In the genomic region with DNA sequence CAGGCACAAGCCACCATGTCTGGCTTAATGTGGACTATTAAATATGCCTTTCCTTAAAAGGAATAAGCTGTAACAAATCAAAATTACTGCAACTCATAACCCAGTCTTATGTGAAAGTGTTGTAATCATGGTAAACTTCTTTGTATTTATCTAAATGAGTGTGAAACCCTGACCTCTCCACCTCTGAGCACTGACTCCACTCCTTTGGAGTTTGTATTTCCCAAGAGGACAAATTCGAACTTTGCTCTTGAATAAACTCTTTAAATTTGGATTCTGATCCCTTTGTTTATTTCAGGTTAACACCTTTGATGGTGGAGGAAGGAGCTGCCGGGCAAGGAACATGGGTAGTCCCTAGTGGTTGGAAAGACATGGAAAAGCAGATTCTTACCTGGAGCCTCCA, we compare ENCODE assay signal across 20 cellular contexts. TPM values are rescaled to one million over a fixed set of nuclear protein-coding genes. Genes with fewer than 3 reads are reported as not detected.
A peak's percentile ranks its signal among the peaks of the same experiment; 100 is the strongest.
DNase-seq lines count a peak whose midpoint lies in the region; ATAC-seq, FAIRE-seq and TF ChIP-seq lines count a peak whose summit lies in the region.
"Had no signal": no experiment of that assay in that cellular context is flagged by ENCODE, and none has a peak within 500 bp of the region (broad histone marks: within the 10 kb centered on the region; RNA-seq: fewer than 3 reads in every experiment).

No MANE protein-coding gene starts in this region.

- H3K4me2 ChIP-seq in A549 (peak overlapping the region; percentile 68), IMR-90 (ENCODE audit: low read depth, low read length) (0 out of 2 replicates have a peak overlapping the region, but pooled peaks have one; percentile 30)
- H3K4me2 ChIP-seq: BLaER1, SK-N-SH had no signal

- TF ChIP-seq CTCF in A549 (IDR thresholded peaks at IDR 0.05) (no peak), IMR-90 (conservative IDR thresholded peaks at IDR 0.05; ENCODE audit: low read depth, low read length) (no peak), choroid plexus epithelial cell (conservative IDR thresholded peaks at IDR 0.05; ENCODE audit: low read depth, low read length) (no peak), liver (IDR thresholded peaks at IDR 0.05; ENCODE audit: low read depth, low read length, missing input control) (no peak), sigmoid colon (IDR thresholded peaks at IDR 0.05) (no peak)

- TF ChIP-seq POLR2A in A549 (IDR thresholded peaks at IDR 0.05; ENCODE audit: low read length), result no peak
- no peak for TF ChIP-seq POLR2A in IMR-90 (IDR thresholded peaks at IDR 0.05; ENCODE audit: low read depth, low read length)
- TF ChIP-seq POLR2A in sigmoid colon (IDR thresholded peaks at IDR 0.05), result no peak

- no peak overlapping the region for H2AFZ ChIP-seq in IMR-90 (replicated peaks; ENCODE audit: low read length, poor library complexity)

- H2BK20ac ChIP-seq in IMR-90 (ENCODE audit: low read depth, low read length), result peak overlapping the region; percentile 39; the same call in 1 of the 2 replicates

- CTCF ChIA-PET in A549 (lab: Yijun Ruan, JAX) (interaction anchor here (1.0 kb wide), 1 partner anchor 10 kb away, joined by 3 read pairs; no protein-coding TSS in a partner anchor), IMR-90 (lab: Yijun Ruan, JAX) (no interaction called here)

- H3K14ac ChIP-seq in IMR-90 (replicated peaks; ENCODE audit: low read depth, low read length), result no peak overlapping the region

- H4K20me1 ChIP-seq in IMR-90 (ENCODE audit: insufficient read depth, low read length), result no peaks in the 10 kb centered on the region
- H4K20me1 ChIP-seq: BLaER1 had no signal

- intact Hi-C loops in IMR-90 (cut with micrococcal nuclease) (no loop called here), sigmoid colon (cut with DNase I) (no loop called here)

- H3K36me3 ChIP-seq in IMR-90 (ENCODE audit: control insufficient read depth, insufficient read depth, low read length) (no peaks in the 10 kb centered on the region), liver (ENCODE audit: control insufficient read depth in 4 of 4, insufficient read depth in 3 of 4, low read depth in 1 of 4, low read length in 3 of 4) (no peaks in the 10 kb centered on the region), HAP-1 (replicated peaks) (no peaks in the 10 kb centered on the region), sigmoid colon (no peaks in the 10 kb centered on the region)
- H3K36me3 ChIP-seq: BLaER1, Peyer's patch had no signal

- no peak for ATAC-seq in A549
- ATAC-seq in IMR-90 (ENCODE audit: low read depth), result peak; percentile 46
- ATAC-seq: CD8-positive, alpha-beta T cell had no signal

- 12% methylated on average over 2 of the region's 2 CpGs for WGBS in A549 (ENCODE audit: missing lambda C conversion rate)
- WGBS in IMR-90 (ENCODE audit: extremely low coverage in 2 of 2, insufficient read length in 1 of 2), 2 experiments, result no CpG with 5 or more reads among the region's 2 CpGs
- 27% methylated on average over 2 of the region's 2 CpGs for WGBS in liver
- 11 to 58% methylated on average over 2 of the region's 2 CpGs for WGBS in sigmoid colon, 2 donors

- DNase-seq in A549 (ENCODE audit: low read depth in 1 of 2, low spot score in 1 of 2) (peak in 1 of 2 experiments; percentile 34), IMR-90 (peak; percentile 26), choroid plexus epithelial cell (ENCODE audit: low read depth) (peak; percentile 33), OCI-M2 (lab: John Stamatoyannopoulos, UW; ENCODE audit: unreplicated experiment) (no peak), HAP-1 (ENCODE audit: low spot score in 2 of 2) (no peak), sigmoid colon (no peak), NCI-H1436 (lab: John Stamatoyannopoulos, UW) (no peak)
- DNase-seq: 8988T; CD8-positive, alpha-beta T cell; DND-41; Karpas-422; NCI-H1417 treated with DMSO at 0.1 percent for 48 hours; NCI-H2029; NCI-H510A; Peyer's patch; SHP77 had no signal

- H3K4me3 ChIP-seq in A549 (no peak overlapping the region), IMR-90 (ENCODE audit: insufficient read depth, low read depth, low read length) (no peak overlapping the region), choroid plexus epithelial cell (ENCODE audit: low read depth, low read length) (no peak overlapping the region), liver (ENCODE audit: low read depth in 1 of 3, low read length in 3 of 3) (no peak overlapping the region), HAP-1 (no peak overlapping the region), sigmoid colon (no peak overlapping the region)
- H3K4me3 ChIP-seq: BLaER1, Peyer's patch had no signal

- H3K27ac ChIP-seq in A549 (peak overlapping the region; percentile 63 to 81; a peak in 5 of 6 replicates), IMR-90 (ENCODE audit: insufficient read depth, low read length) (peak overlapping the region; percentile 89; the same call in 1 of the 2 replicates), liver (ENCODE audit: low read depth in 1 of 2, low read length in 2 of 2) (peak overlapping the region in 1 of 2 donors; percentile 10), sigmoid colon (no peak overlapping the region)
- H3K27ac ChIP-seq: BLaER1, Peyer's patch had no signal

- H4K8ac ChIP-seq in IMR-90 (ENCODE audit: low read depth in 2 of 2, low read length in 2 of 2), result no peak overlapping the region

- no peak overlapping the region; the same call in 1 of the 2 replicates for H3K9ac ChIP-seq in IMR-90 (ENCODE audit: low read depth, low read length)
- H3K9ac ChIP-seq in liver (ENCODE audit: low read depth in 1 of 2, low read length in 2 of 2), result no peak overlapping the region
- H3K9ac ChIP-seq: BLaER1, SK-N-SH had no signal

- H3K4me1 ChIP-seq in A549, result peaks cover 51% of the 10 kb centered on the region
- H3K4me1 ChIP-seq in IMR-90 (ENCODE audit: control insufficient read depth, insufficient read depth, low read length), result peaks cover 9% of the 10 kb centered on the region
- H3K4me1 ChIP-seq in liver (ENCODE audit: control insufficient read depth in 4 of 4, insufficient read depth in 4 of 4, low read length in 3 of 4), result peaks cover 4 to 25% (median 15%) of the 10 kb centered on the region in 4 donors
- H3K4me1 ChIP-seq in HAP-1, result no peaks in the 10 kb centered on the region
- H3K4me1 ChIP-seq in sigmoid colon, result no peaks in the 10 kb centered on the region
- H3K4me1 ChIP-seq: BLaER1, Peyer's patch had no signal

- TF ChIP-seq RAD21 in A549 (conservative IDR thresholded peaks at IDR 0.05 in 1 of 2, IDR thresholded peaks at IDR 0.05 in 1 of 2), result no peak
- TF ChIP-seq RAD21 in IMR-90 (IDR thresholded peaks at IDR 0.05; ENCODE audit: low read length), result no peak
- peak in 1 of 2 donors; percentile 43 for TF ChIP-seq RAD21 in liver (IDR thresholded peaks at IDR 0.05)

- peak overlapping the region; percentile 50; the same call in 1 of the 2 replicates for H2BK120ac ChIP-seq in IMR-90 (ENCODE audit: low read depth, low read length)

- H3K79me1 ChIP-seq in IMR-90 (ENCODE audit: low read depth in 1 of 2, low read length in 2 of 2), result no peaks in the 10 kb centered on the region

- in situ Hi-C loops in IMR-90 (cut with MboI; ENCODE audit: low sequenced_read_pairs) (no loop called here), HAP-1 (cut with MboI; ENCODE audit: low sequenced_read_pairs) (no loop called here)

- H3K23ac ChIP-seq in IMR-90 (ENCODE audit: low read depth, low read length), result no peak overlapping the region

- dilution Hi-C loops in IMR-90 (cut with HindIII; ENCODE audit: low sequenced_read_pairs, unreplicated experiment), result no loop called here

- H3K18ac ChIP-seq in IMR-90 (ENCODE audit: low read depth, low read length), result 0 out of 2 replicates have a peak overlapping the region, but pooled peaks have one; percentile 33

- peak; percentile 23 for FAIRE-seq in A549 (lab: Jason Lieb, UNC)
- FAIRE-seq: G401.6 had no signal

- H3K27me3 ChIP-seq in IMR-90 (ENCODE audit: control insufficient read depth, insufficient read depth, low read length), result no peaks in the 10 kb centered on the region
- peaks cover 0 to 3% (median under 1%) of the 10 kb centered on the region in 4 donors for H3K27me3 ChIP-seq in liver (ENCODE audit: control insufficient read depth in 4 of 4, insufficient read depth in 4 of 4, low read length in 3 of 4)
- no peaks in the 10 kb centered on the region for H3K27me3 ChIP-seq in HAP-1 (ENCODE audit: low read depth)
- H3K27me3 ChIP-seq in sigmoid colon, result no peaks in the 10 kb centered on the region
- H3K27me3 ChIP-seq: BLaER1, Peyer's patch had no signal

- H4K5ac ChIP-seq in IMR-90 (ENCODE audit: low read depth, low read length), result no peak overlapping the region

- H2BK15ac ChIP-seq in IMR-90 (ENCODE audit: low read depth, low read length), result 0 out of 3 replicates have a peak overlapping the region, but pooled peaks have one; percentile 28

- H3K9me3 ChIP-seq in A549, result no peaks in the 10 kb centered on the region
- H3K9me3 ChIP-seq in IMR-90 (ENCODE audit: control insufficient read depth, insufficient read depth, low read length), result no peaks in the 10 kb centered on the region
- no peaks in the 10 kb centered on the region for H3K9me3 ChIP-seq in liver (ENCODE audit: control insufficient read depth in 4 of 4, low read length in 3 of 4)
- no peaks in the 10 kb centered on the region for H3K9me3 ChIP-seq in HAP-1
- no peaks in the 10 kb centered on the region for H3K9me3 ChIP-seq in sigmoid colon
- H3K9me3 ChIP-seq: BLaER1, Peyer's patch, SK-N-SH had no signal

- TF ChIP-seq EP300 in A549 (IDR thresholded peaks at IDR 0.05) (no peak), sigmoid colon (IDR thresholded peaks at IDR 0.05) (no peak)

- H2AK9ac ChIP-seq in IMR-90 (replicated peaks; ENCODE audit: low read depth, low read length, poor library complexity), result no peak overlapping the region

- no peak overlapping the region for H4K91ac ChIP-seq in IMR-90 (ENCODE audit: insufficient read depth, low read depth, low read length)

- no peak overlapping the region for H2BK5ac ChIP-seq in IMR-90 (ENCODE audit: low read depth, low read length, poor library complexity, severe bottlenecking)

- POLR2A ChIA-PET in A549 (lab: Yijun Ruan, JAX) (no interaction called here), IMR-90 (lab: Charles Lee; ENCODE audit: unreplicated experiment) (no interaction called here)

- no TSS peak for BruUV-seq in IMR-90 (replicated peaks; lab: Mats Ljungman, UMichigan)

- H2AK5ac ChIP-seq in IMR-90 (ENCODE audit: low read depth, low read length), result no peak overlapping the region

- 0 out of 2 replicates have a peak, but pooled peaks cover 3% of the 10 kb centered on the region for H3K9me1 ChIP-seq in IMR-90 (ENCODE audit: insufficient read depth, low read length)

- no peak overlapping the region for H3K4ac ChIP-seq in IMR-90 (ENCODE audit: low read depth, low read length)

- H3K56ac ChIP-seq in IMR-90 (ENCODE audit: extremely low read depth, insufficient read depth, low read length), result no peak overlapping the region

RNA-seq across cellular contexts. Expression of a gene that starts 48.3 kb away (rescaled TPM):
- polyA plus RNA-seq in A549 (2011; rRNA removed) (not detected in 2 replicates), A549 (2017; fragmentation: RNase III; extraction: RNeasy Plus Mini Kit Qiagen cat#74134 plus additional on column Dnase treatment) (not detected in 3 replicates), IMR-90 (2012; rRNA removed) (not detected in 2 replicates), liver (not detected), sigmoid colon (not detected)
- not detected in 2 replicates for polyA plus RNA-seq in A549 (2012; cell fraction: cytosol; rRNA removed)
- polyA plus RNA-seq in A549 (2012; cell fraction: nucleus; rRNA removed), result not detected in 2 replicates
- polyA minus RNA-seq in A549 (2011; rRNA and poly(A)+ RNA removed), result not detected in 2 replicates
- total RNA-seq in IMR-90 (2012; rRNA removed) (not detected in 2 replicates), liver (under 1 TPM in 1 of 2 donors, not detected in 1; 0.51 TPM), sigmoid colon (not detected)
- polyA plus RNA-seq in IMR-90 (2012; cell fraction: cytosol; rRNA removed), result not detected in 2 replicates
- not detected in 2 replicates for polyA plus RNA-seq in IMR-90 (2012; cell fraction: nucleus; rRNA removed; ENCODE audit: low replicate concordance)
- total RNA-seq: CD8-positive, alpha-beta T cell; Peyer's patch had no signal
- polyA plus RNA-seq: SK-N-SH had no signal

Comparison
In these comparisons a context has a peak if more than half of its experiments do, and no peak if none do; other contexts are left out.
1. DNase-seq: peak in IMR-90 (single experiment) and choroid plexus epithelial cell (single experiment); none in OCI-M2 (single experiment), HAP-1 (0 of 2), sigmoid colon (single experiment) and NCI-H1436 (single experiment).
2. H3K27ac ChIP-seq: peak in A549 (2 of 2) and IMR-90 (single experiment); none in sigmoid colon (0 of 4).